In the genomic region with DNA sequence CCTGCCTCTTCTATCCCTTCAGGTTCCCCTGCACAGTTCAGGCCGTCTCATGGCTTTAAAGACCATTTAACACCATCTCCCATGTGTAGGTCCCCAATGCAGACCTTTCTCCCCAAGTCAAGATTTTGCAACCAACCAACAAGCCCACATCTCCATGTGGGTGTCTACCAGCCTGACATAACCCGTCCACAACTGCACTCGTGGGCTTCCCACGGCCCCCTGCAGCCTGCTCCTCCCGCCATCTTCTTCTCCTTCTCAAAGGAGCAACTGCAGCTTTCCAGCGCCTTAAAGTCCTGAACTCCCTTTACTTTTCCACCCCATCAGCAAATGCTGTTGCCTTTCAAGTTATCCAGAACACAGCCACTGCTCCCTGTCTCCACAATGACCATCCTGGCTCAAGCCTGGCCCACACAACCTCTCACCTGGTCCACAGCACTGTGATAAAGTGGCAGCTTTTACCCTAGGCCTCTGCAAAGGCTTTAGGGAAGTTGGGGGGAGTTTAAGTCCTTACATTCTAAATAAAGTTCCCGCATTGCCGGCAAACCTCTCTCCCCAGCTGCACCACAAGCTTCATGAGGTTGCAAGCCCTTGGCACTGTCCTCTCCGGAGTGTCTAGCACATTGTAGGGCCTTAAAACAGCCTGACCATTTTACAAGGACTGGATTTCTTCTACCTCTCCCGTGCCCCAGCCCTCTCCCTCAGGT, we compare ENCODE assay signal across 1 cellular context.
TF ChIP-seq lines count a peak whose summit lies in the region.

No MANE protein-coding gene starts in this region.

TF ChIP-seq in SK-N-SH treated with all-trans-retinoic acid at 6 μM for 48 hours, 23 proteins besides CTCF, POLR2A, EP300 and RAD21 (continued from another document):
- TF ChIP-seq OSR1 (CRISPR knock-in tag; IDR thresholded peaks at IDR 0.05) (no peak), ARNTL (CRISPR knock-in tag; IDR thresholded peaks at IDR 0.05; ENCODE audit: borderline replicate concordance, low read depth) (no peak)
